Comparison of ENCODE assay signal across 19 cellular contexts in the genomic region with DNA sequence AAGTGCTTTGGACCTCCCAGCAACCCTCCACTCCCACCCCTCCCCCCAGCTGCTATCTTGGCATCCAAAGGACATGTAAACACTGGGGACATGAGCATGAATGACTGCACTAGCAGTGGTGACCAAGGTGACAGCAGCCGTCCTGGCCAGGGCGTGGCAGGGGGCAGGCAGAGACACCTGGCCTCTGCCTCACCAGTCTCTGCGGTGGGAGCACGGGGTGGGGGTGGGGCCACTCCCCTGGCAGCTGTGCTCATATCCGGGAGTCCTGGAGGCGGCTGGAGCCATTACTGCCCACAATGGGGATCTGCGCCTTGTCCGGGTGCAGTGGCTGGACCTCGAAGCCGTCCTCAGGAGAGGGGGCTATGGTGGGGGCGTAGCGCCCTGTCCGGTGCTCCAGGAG. TPM values are rescaled to one million over a fixed set of nuclear protein-coding genes. Genes with fewer than 3 reads are reported as not detected.
DNase-seq lines count a peak whose midpoint lies in the region; ATAC-seq and TF ChIP-seq lines count a peak whose summit lies in the region.
"Had no signal": no experiment of that assay in that cellular context is flagged by ENCODE, and none has a peak within 500 bp of the region (broad histone marks: within the 10 kb centered on the region; RNA-seq: fewer than 3 reads in every experiment).

No MANE protein-coding gene starts in this region.

- H3K36me3 ChIP-seq in IMR-90 (ENCODE audit: control insufficient read depth, insufficient read depth, low read length), result peaks cover 22% of the 10 kb centered on the region; the same call in 1 of the 2 replicates
- no peaks in the 10 kb centered on the region for H3K36me3 ChIP-seq in colonic mucosa
- H3K36me3 ChIP-seq in parathyroid adenoma (ENCODE audit: control insufficient read depth, insufficient read depth, low read length), result no peaks in the 10 kb centered on the region
- H3K36me3 ChIP-seq: neutrophil had no signal

- no peak overlapping the region for H3K56ac ChIP-seq in IMR-90 (ENCODE audit: extremely low read depth, insufficient read depth, low read length)

- H3K9ac ChIP-seq in IMR-90 (ENCODE audit: low read depth, low read length), result no peak overlapping the region
- H3K9ac ChIP-seq in colonic mucosa (ENCODE audit: low read depth in 2 of 2, low read length in 2 of 2), result no peak overlapping the region
- H3K9ac ChIP-seq in parathyroid adenoma, result no peak overlapping the region

- no peak overlapping the region for H4K5ac ChIP-seq in IMR-90 (ENCODE audit: low read depth, low read length)

- no peak overlapping the region for H2AK5ac ChIP-seq in IMR-90 (ENCODE audit: low read depth, low read length)

- H4K8ac ChIP-seq in IMR-90 (ENCODE audit: low read depth in 2 of 2, low read length in 2 of 2), result no peak overlapping the region

- CTCF ChIA-PET in IMR-90 (lab: Yijun Ruan, JAX), result no interaction called here

- H3K79me1 ChIP-seq in IMR-90 (ENCODE audit: low read depth in 1 of 2, low read length in 2 of 2), result no peaks in the 10 kb centered on the region

- no peak overlapping the region for H4K91ac ChIP-seq in IMR-90 (ENCODE audit: insufficient read depth, low read depth, low read length)

- H2BK20ac ChIP-seq in IMR-90 (ENCODE audit: low read depth, low read length), result no peak overlapping the region

- no peak overlapping the region for H2AFZ ChIP-seq in IMR-90 (replicated peaks; ENCODE audit: low read length, poor library complexity)
- H2AFZ ChIP-seq in parathyroid adenoma, result peak overlapping the region; percentile 42

- H2BK15ac ChIP-seq in IMR-90 (ENCODE audit: low read depth, low read length), result no peak overlapping the region

- H3K9me1 ChIP-seq in IMR-90 (ENCODE audit: insufficient read depth, low read length), result no peaks in the 10 kb centered on the region

- H3K4me3 ChIP-seq in IMR-90 (ENCODE audit: insufficient read depth, low read depth, low read length) (no peak overlapping the region), colonic mucosa (peak overlapping the region; percentile 23), parathyroid adenoma (ENCODE audit: low read depth, low read length) (no peak overlapping the region)
- H3K4me3 ChIP-seq: coronary artery, smooth muscle cell, tibial artery had no signal

- intact Hi-C loops in IMR-90 (cut with micrococcal nuclease) (no loop called here), colonic mucosa (cut with DNase I) (no loop called here)

- in situ Hi-C loops in IMR-90 (cut with MboI; ENCODE audit: low sequenced_read_pairs) (no loop called here), GM13977 (cut with MboI; ENCODE audit: low pct_unique_long_range_greater_than_20kb, low sequenced_read_pairs, unreplicated experiment) (no loop called here)

- no peak for DNase-seq in IMR-90
- DNase-seq in NCI-H748 (lab: John Stamatoyannopoulos, UW; ENCODE audit: unreplicated experiment), result peak; percentile 98
- DNase-seq in colonic mucosa, result peak; percentile 51
- DNase-seq in GM13977 (ENCODE audit: low spot score), result no peak
- no peak for DNase-seq in effector CD4-positive, alpha-beta T cell
- DNase-seq: activated CD4-positive, alpha-beta T cell treated with anti-CD3 and anti-CD28 coated beads for 48 hours; activated CD8-positive, alpha-beta memory T cell treated with anti-CD3 and anti-CD28 coated beads, Interleukin-2, amount 50 U/mL, for 4 hours; glutamatergic neuron; left ventricle myocardium superior; NCI-H1105; stimulated activated CD4-positive, alpha-beta T cell treated with anti-CD3 and anti-CD28 coated beads, Interleukin-2, amount 100 ng/mL, for 48 hours; stimulated activated naive CD4-positive, alpha-beta T cell treated with Interleukin-2 at 50 U/mL for 16 hours; T-cell; tibial artery had no signal

- POLR2A ChIA-PET in IMR-90 (lab: Charles Lee; ENCODE audit: unreplicated experiment), result no interaction called here

- TF ChIP-seq CTCF in IMR-90 (conservative IDR thresholded peaks at IDR 0.05; ENCODE audit: low read depth, low read length) (no peak), colonic mucosa (IDR thresholded peaks at IDR 0.05) (no peak), parathyroid adenoma (IDR thresholded peaks at IDR 0.05) (no peak), GM13977 (IDR thresholded peaks at IDR 0.05; ENCODE audit: extremely low read depth, insufficient read depth, missing control alignments) (no peak)

- H3K4ac ChIP-seq in IMR-90 (ENCODE audit: low read depth, low read length), result no peak overlapping the region

- TSS peak; percentile 24 for BruUV-seq in IMR-90 (replicated peaks; lab: Mats Ljungman, UMichigan)

- H2BK5ac ChIP-seq in IMR-90 (ENCODE audit: low read depth, low read length, poor library complexity, severe bottlenecking), result no peak overlapping the region

- ATAC-seq in IMR-90 (ENCODE audit: low read depth) (no peak), GM18505 (IDR thresholded peaks at IDR 0.05; ENCODE audit: unreplicated experiment) (no peak)
- ATAC-seq: left ventricle myocardium superior, T-cell had no signal

- H3K23ac ChIP-seq in IMR-90 (ENCODE audit: low read depth, low read length), result no peak overlapping the region

- WGBS in IMR-90 (ENCODE audit: extremely low coverage in 2 of 2, insufficient read length in 1 of 2), 2 experiments, result 76% methylated on average over 7 of the region's 13 CpGs; no CpG with 5 or more reads in 1 of the 2 experiments

- H3K27ac ChIP-seq in IMR-90 (ENCODE audit: insufficient read depth, low read length), result no peak overlapping the region
- peak overlapping the region; percentile 57 for H3K27ac ChIP-seq in colonic mucosa
- H3K27ac ChIP-seq in parathyroid adenoma, result no peak overlapping the region
- H3K27ac ChIP-seq: neutrophil, tibial artery had no signal

- dilution Hi-C loops in IMR-90 (cut with HindIII; ENCODE audit: low sequenced_read_pairs, unreplicated experiment), result no loop called here

- no peak overlapping the region for H3K14ac ChIP-seq in IMR-90 (replicated peaks; ENCODE audit: low read depth, low read length)

- no peak overlapping the region for H2BK120ac ChIP-seq in IMR-90 (ENCODE audit: low read depth, low read length)

- H3K4me2 ChIP-seq in IMR-90 (ENCODE audit: low read depth, low read length), result no peak overlapping the region
- H3K4me2 ChIP-seq in parathyroid adenoma (ENCODE audit: low read length), result no peak overlapping the region
- H3K4me2 ChIP-seq: smooth muscle cell had no signal

- H2AK9ac ChIP-seq in IMR-90 (replicated peaks; ENCODE audit: low read depth, low read length, poor library complexity), result no peak overlapping the region

- no peaks in the 10 kb centered on the region for H4K20me1 ChIP-seq in IMR-90 (ENCODE audit: insufficient read depth, low read length)

- no peak for TF ChIP-seq RAD21 in IMR-90 (IDR thresholded peaks at IDR 0.05; ENCODE audit: low read length)

- no peak overlapping the region for H3K18ac ChIP-seq in IMR-90 (ENCODE audit: low read depth, low read length)

- H3K27me3 ChIP-seq in IMR-90 (ENCODE audit: control insufficient read depth, insufficient read depth, low read length), result no peaks in the 10 kb centered on the region
- H3K27me3 ChIP-seq in colonic mucosa, result no peaks in the 10 kb centered on the region
- H3K27me3 ChIP-seq in parathyroid adenoma (ENCODE audit: control insufficient read depth, insufficient read depth, low read length), result no peaks in the 10 kb centered on the region
- H3K27me3 ChIP-seq: neutrophil, tibial artery had no signal

- no peaks in the 10 kb centered on the region for H3K9me3 ChIP-seq in IMR-90 (ENCODE audit: control insufficient read depth, insufficient read depth, low read length)
- no peaks in the 10 kb centered on the region for H3K9me3 ChIP-seq in colonic mucosa
- no peaks in the 10 kb centered on the region for H3K9me3 ChIP-seq in parathyroid adenoma (ENCODE audit: control insufficient read depth, low read length)
- H3K9me3 ChIP-seq: neutrophil, tibial artery had no signal

- no peak for TF ChIP-seq POLR2A in IMR-90 (IDR thresholded peaks at IDR 0.05; ENCODE audit: low read depth, low read length)
- TF ChIP-seq POLR2A in GM18505 (IDR thresholded peaks at IDR 0.05; ENCODE audit: borderline replicate concordance, extremely low read depth, insufficient read depth, insufficient read length), result no peak

- H3K79me2 ChIP-seq in parathyroid adenoma, result no peaks in the 10 kb centered on the region

- H3K4me1 ChIP-seq in IMR-90 (ENCODE audit: control insufficient read depth, insufficient read depth, low read length) (no peaks in the 10 kb centered on the region), colonic mucosa (no peaks in the 10 kb centered on the region), parathyroid adenoma (no peaks in the 10 kb centered on the region)

TF ChIP-seq in IMR-90, 13 proteins besides CTCF, POLR2A, EP300 and RAD21 (continues in another document):
- TF ChIP-seq SMC3 (IDR thresholded peaks at IDR 0.05; ENCODE audit: low read depth, low read length) (no peak), CEBPB (IDR thresholded peaks at IDR 0.05; ENCODE audit: low read depth, low read length) (no peak)

RNA-seq across cellular contexts. Expression of a gene that starts 5.9 kb away (rescaled TPM):
- total RNA-seq in IMR-90 (2012; rRNA removed) (1.4 and 1.7 TPM in 2 replicates), colonic mucosa (10 to 100 TPM; 20.3 to 24.6 TPM)
- polyA plus RNA-seq in IMR-90 (2012; rRNA removed), result 4.3 and 4.6 TPM in 2 replicates
- 4.3 and 4.7 TPM in 2 replicates for polyA plus RNA-seq in IMR-90 (2012; cell fraction: cytosol; rRNA removed)
- 11.7 and 31.3 TPM in 2 replicates for polyA plus RNA-seq in IMR-90 (2012; cell fraction: nucleus; rRNA removed; ENCODE audit: low replicate concordance)

RNA-seq across cellular contexts. Expression of a gene that starts 18.3 kb away (rescaled TPM):
- total RNA-seq in IMR-90 (2012; rRNA removed), result 57.2 and 60.8 TPM in 2 replicates
- 52.3 and 74.7 TPM in 2 replicates for polyA plus RNA-seq in IMR-90 (2012; rRNA removed)
- 67.7 and 79.7 TPM in 2 replicates for polyA plus RNA-seq in IMR-90 (2012; cell fraction: cytosol; rRNA removed)
- 31.2 and 77.9 TPM in 2 replicates for polyA plus RNA-seq in IMR-90 (2012; cell fraction: nucleus; rRNA removed; ENCODE audit: low replicate concordance)
- 10 to 100 TPM; 26.6 to 38.5 TPM for total RNA-seq in colonic mucosa

RNA-seq across cellular contexts. Expression of a gene that starts 22.5 kb away (rescaled TPM):
- total RNA-seq in IMR-90 (2012; rRNA removed) (72.1 and 80.3 TPM in 2 replicates), colonic mucosa (100 to 1,000 TPM; 183 to 270 TPM)
- polyA plus RNA-seq in IMR-90 (2012; rRNA removed), result 169 and 209 TPM in 2 replicates
- 211 and 228 TPM in 2 replicates for polyA plus RNA-seq in IMR-90 (2012; cell fraction: cytosol; rRNA removed)
- polyA plus RNA-seq in IMR-90 (2012; cell fraction: nucleus; rRNA removed; ENCODE audit: low replicate concordance), result 173 and 195 TPM in 2 replicates

RNA-seq across cellular contexts. Expression of a gene that starts 27.5 kb away (rescaled TPM):
- total RNA-seq in IMR-90 (2012; rRNA removed) (18.9 and 21.0 TPM in 2 replicates), colonic mucosa (10 to 100 TPM; 11.5 to 43.1 TPM)
- polyA plus RNA-seq in IMR-90 (2012; rRNA removed), result 32.2 and 38.0 TPM in 2 replicates
- 23.4 and 39.1 TPM in 2 replicates for polyA plus RNA-seq in IMR-90 (2012; cell fraction: cytosol; rRNA removed)
- polyA plus RNA-seq in IMR-90 (2012; cell fraction: nucleus; rRNA removed; ENCODE audit: low replicate concordance), result 133 and 182 TPM in 2 replicates

RNA-seq across cellular contexts. Expression of a gene that starts 34.0 kb away (rescaled TPM):
- 1.9 and 2.0 TPM in 2 replicates for total RNA-seq in IMR-90 (2012; rRNA removed)
- polyA plus RNA-seq in IMR-90 (2012; rRNA removed), result 6.2 and 6.6 TPM in 2 replicates
- 3.6 and 12.7 TPM in 2 replicates for polyA plus RNA-seq in IMR-90 (2012; cell fraction: cytosol; rRNA removed)
- polyA plus RNA-seq in IMR-90 (2012; cell fraction: nucleus; rRNA removed; ENCODE audit: low replicate concordance), result 19.1 and 30.0 TPM in 2 replicates
- total RNA-seq in colonic mucosa, result 10 to 100 TPM; 21.7 to 26.1 TPM

Comparison
In these comparisons a context has a peak if more than half of its experiments do, and no peak if none do; other contexts are left out.
1. DNase-seq: peak in NCI-H748 (single experiment) and colonic mucosa (single experiment); none in IMR-90 (single experiment), GM13977 (single experiment) and effector CD4-positive, alpha-beta T cell (single experiment).